ENCODE assay signal across 8 cellular contexts in the genomic region with DNA sequence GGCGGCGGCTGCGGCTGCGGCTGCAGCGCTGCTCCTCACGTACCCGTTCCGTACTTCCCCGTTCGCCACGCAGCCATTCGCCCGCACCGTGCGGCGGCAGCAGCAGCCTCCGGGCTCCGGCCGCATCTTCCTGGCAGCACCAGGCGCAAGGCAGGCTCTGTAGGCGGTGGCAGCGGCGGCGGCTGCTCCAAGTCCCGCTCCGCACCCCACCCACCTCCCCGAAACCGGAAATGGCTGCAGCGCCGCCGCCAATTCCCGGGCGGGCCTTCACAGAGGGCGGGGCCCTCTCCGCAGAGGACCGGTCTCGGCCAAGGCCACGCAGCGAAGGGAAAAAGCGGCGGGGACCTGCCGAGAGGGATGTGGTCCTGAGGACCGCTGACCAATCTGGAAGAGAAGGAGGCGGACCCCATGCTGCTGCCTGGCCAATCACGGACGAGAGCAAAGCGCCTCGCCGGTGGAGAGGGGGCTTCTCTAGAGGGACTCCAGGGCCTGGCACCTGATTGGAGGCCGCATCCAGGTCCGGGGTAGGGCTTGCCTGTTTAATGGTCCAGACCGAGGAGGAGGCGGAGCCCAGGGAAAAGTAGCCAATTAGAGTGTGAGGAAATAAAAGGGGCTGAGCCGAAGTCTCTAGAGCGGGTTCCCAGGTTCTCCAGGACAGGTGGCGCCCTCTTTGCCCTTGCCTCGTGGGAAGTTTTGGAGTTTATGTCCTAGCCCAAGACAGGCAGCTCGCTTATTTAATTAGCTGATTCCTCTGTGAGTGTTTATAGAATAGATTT. TPM values are rescaled to one million over a fixed set of nuclear protein-coding genes. Genes with fewer than 3 reads are reported as not detected.
A peak's percentile ranks its signal among the peaks of the same experiment; 100 is the strongest.
DNase-seq lines count a peak whose midpoint lies in the region; ATAC-seq lines count a peak whose summit lies in the region.

A gene with protein sequence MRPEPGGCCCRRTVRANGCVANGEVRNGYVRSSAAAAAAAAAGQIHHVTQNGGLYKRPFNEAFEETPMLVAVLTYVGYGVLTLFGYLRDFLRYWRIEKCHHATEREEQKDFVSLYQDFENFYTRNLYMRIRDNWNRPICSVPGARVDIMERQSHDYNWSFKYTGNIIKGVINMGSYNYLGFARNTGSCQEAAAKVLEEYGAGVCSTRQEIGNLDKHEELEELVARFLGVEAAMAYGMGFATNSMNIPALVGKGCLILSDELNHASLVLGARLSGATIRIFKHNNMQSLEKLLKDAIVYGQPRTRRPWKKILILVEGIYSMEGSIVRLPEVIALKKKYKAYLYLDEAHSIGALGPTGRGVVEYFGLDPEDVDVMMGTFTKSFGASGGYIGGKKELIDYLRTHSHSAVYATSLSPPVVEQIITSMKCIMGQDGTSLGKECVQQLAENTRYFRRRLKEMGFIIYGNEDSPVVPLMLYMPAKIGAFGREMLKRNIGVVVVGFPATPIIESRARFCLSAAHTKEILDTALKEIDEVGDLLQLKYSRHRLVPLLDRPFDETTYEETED (minus strand): TSS at position 184 of the 776 bp plus-strand sequence. CDS start 58 bp downstream, at position 126.

- H3K27me3 Mint-ChIP-seq in dendritic cell treated with granulocyte-macrophage colony-stimulating factor and Interleukin-4, amounts not matched to agents 40 ng/mL and 50 ng/mL, for 4 days, result no peaks in the 10 kb centered on the region

- peaks cover 63% of the 10 kb centered on the region for H3K4me1 Mint-ChIP-seq in dendritic cell treated with granulocyte-macrophage colony-stimulating factor and Interleukin-4, amounts not matched to agents 40 ng/mL and 50 ng/mL, for 4 days (ENCODE audit: low read depth)

- no peaks in the 10 kb centered on the region for H3K9me3 Mint-ChIP-seq in dendritic cell treated with granulocyte-macrophage colony-stimulating factor and Interleukin-4, amounts not matched to agents 40 ng/mL and 50 ng/mL, for 4 days

- H3K36me3 Mint-ChIP-seq in dendritic cell treated with granulocyte-macrophage colony-stimulating factor and Interleukin-4, amounts not matched to agents 40 ng/mL and 50 ng/mL, for 4 days (ENCODE audit: low read depth), result peaks cover 22% of the 10 kb centered on the region

- H3K27ac Mint-ChIP-seq in dendritic cell treated with granulocyte-macrophage colony-stimulating factor and Interleukin-4, amounts not matched to agents 40 ng/mL and 50 ng/mL, for 4 days, result peak within 1 kb of the TSS; percentile 90

- DNase-seq in CD1c-positive myeloid dendritic cell (ENCODE audit: extremely low spot score), result peak; percentile 97
- DNase-seq in NCI-H748 treated with DMSO at 0.1 percent for 48 hours (lab: John Stamatoyannopoulos, UW), result peak; percentile 99
- peak; percentile 86 to 97 for DNase-seq in activated CD4-positive, alpha-beta T cell treated with anti-CD3 and anti-CD28 coated beads, Interleukin-2, amount 50 U/mL, for 24 hours (ENCODE audit: low read depth in 1 of 2, low spot score in 1 of 2)
- peak; percentile 99 for DNase-seq in left lobe of liver (ENCODE audit: low spot score)
- DNase-seq in stimulated activated CD4-positive, alpha-beta T cell treated with anti-CD3 and anti-CD28 coated beads, Interleukin-2, amount 100 ng/mL, for 4 hours (ENCODE audit: low read depth), result peak; percentile 97

- ATAC-seq in GM19395 (IDR thresholded peaks at IDR 0.05; ENCODE audit: unreplicated experiment) (peak; percentile 96), HG03565 (IDR thresholded peaks at IDR 0.05; ENCODE audit: unreplicated experiment) (peak; percentile 93), left lobe of liver (peak; percentile 96)

- intact Hi-C loops in dendritic cell treated with granulocyte-macrophage colony-stimulating factor and Interleukin-4, amounts not matched to agents 40 ng/mL and 50 ng/mL, for 4 days (cut with micrococcal nuclease), result no loop called here

- peak within 1 kb of the TSS; percentile 98 for H3K4me3 Mint-ChIP-seq in dendritic cell treated with granulocyte-macrophage colony-stimulating factor and Interleukin-4, amounts not matched to agents 40 ng/mL and 50 ng/mL, for 4 days

RNA-seq across cellular contexts. Expression of the gene that starts here (rescaled TPM):
- total RNA-seq in left lobe of liver, result 8.7 TPM

Comparison
In these comparisons a context has a peak if more than half of its experiments do, and no peak if none do; other contexts are left out.
1. Peak in every context shown above with its lines: DNase-seq and ATAC-seq.